ENCODE assay signal across 8 cellular contexts in genomic region chr4:84582988-84583870, GRCh38. TPM values are rescaled to one million over a fixed set of nuclear protein-coding genes. Genes with fewer than 3 reads are reported as not detected.
A peak's percentile ranks its signal among the peaks of the same experiment; 100 is the strongest.
DNase-seq lines count a peak whose midpoint lies in the region; ATAC-seq and TF ChIP-seq lines count a peak whose summit lies in the region.

Gene CDS1, plus strand, starts transcription at chr4:84583127. Its CDS starts 275 bp downstream, at chr4:84583402.

- H3K4me1 ChIP-seq in ovary (ENCODE audit: insufficient read depth): peaks cover 4% of the 10 kb centered on the region

- H3K36me3 ChIP-seq in ovary: no peaks in the 10 kb centered on the region

- no peak for TF ChIP-seq POLR2A in ovary (IDR thresholded peaks at IDR 0.05)

- no peaks in the 10 kb centered on the region for H3K9me3 ChIP-seq in ovary

- peaks cover 33% of the 10 kb centered on the region for H3K27me3 Mint-ChIP-seq in HFFc6 (ENCODE audit: insufficient read depth)

- peak within 1 kb of the TSS; percentile 66 to 89 for H3K27ac ChIP-seq in ovary

- intact Hi-C loops in Right ventricle myocardium superior (cut with DNase I) (no loop called here), ovary (cut with DNase I) (loop anchor here in 2 of 4 donors (5.0 to 10.0 kb wide), 2 partner anchors 382 to 384 kb away; partner anchors contain the start of gene WDFY3 (in 2 of the 2))

- WGBS in ovary, 3 donors: 0 to 1% (median 0%) methylated on average over 36 to 88 of the region's 88 CpGs

- H3K4me3 Mint-ChIP-seq in HFFc6: peak within 1 kb of the TSS; percentile 74

- ATAC-seq in Right ventricle myocardium superior (ENCODE audit: poor library complexity): peak; percentile 66

- no peak for TF ChIP-seq CTCF in HFFc6 (IDR thresholded peaks at IDR 0.05)
- no peak for TF ChIP-seq CTCF in ovary (IDR thresholded peaks at IDR 0.05)

- H3K36me3 Mint-ChIP-seq in HFFc6 (ENCODE audit: low read depth): no peaks in the 10 kb centered on the region

- peaks cover 23% of the 10 kb centered on the region for H3K4me1 Mint-ChIP-seq in HFFc6 (ENCODE audit: low read depth)

- H3K27ac Mint-ChIP-seq in HFFc6: no peak within 1 kb of the TSS

- TF ChIP-seq EP300 in ovary (IDR thresholded peaks at IDR 0.05): no peak

- no peaks in the 10 kb centered on the region for H3K27me3 ChIP-seq in ovary

- peak; percentile 4 to 9 for DNase-seq in activated CD4-positive, alpha-beta T cell treated with anti-CD3 and anti-CD28 coated beads for 4 hours
- DNase-seq in activated CD4-positive, alpha-beta T cell treated with anti-CD3 and anti-CD28 coated beads for 1 hour: no peak
- no peak for DNase-seq in HFFc6
- DNase-seq in NCI-H187 (lab: John Stamatoyannopoulos, UW): peak; percentile 44 to 85
- peak; percentile 5 for DNase-seq in activated T-helper 9 cell treated with anti-CD3 and anti-CD28 coated beads, Interleukin-2, amount 50 U/mL, for 16 hours (ENCODE audit: low read depth)
- peak; percentile 57 for DNase-seq in Right ventricle myocardium superior
- peak in 4 of 5 donors; percentile 21 to 52 (median 40) for DNase-seq in ovary
- no peak for DNase-seq in RKO (ENCODE audit: low spot score)

- H3K9me3 Mint-ChIP-seq in HFFc6: 0 out of 2 replicates have a peak, but pooled peaks cover under 1% of the 10 kb centered on the region

- peak within 1 kb of the TSS; percentile 68 for H3K4me3 ChIP-seq in ovary

RNA-seq across cellular contexts. Expression of gene CDS1, which starts in this region (rescaled TPM):
- under 1 TPM; 0.06 to 0.23 (median 0.08) TPM for total RNA-seq in HFFc6 (2021; fragmentation: NEBNext Ultra II Directional; extraction: Animal tissue kit (Norgen Biotek cat#: 25700))
- total RNA-seq in Right ventricle myocardium superior (0.19 TPM), ovary (10 to 100 TPM in 2 of 7 donors, 1 to 10 TPM in 5; 5.9 to 28.0 (median 7.8) TPM)
- polyA plus RNA-seq in ovary: 1 to 10 TPM; 2.7 to 4.3 TPM

Comparison
In these comparisons a context has a peak if more than half of its experiments do, and no peak if none do; other contexts are left out.
1. DNase-seq: peak in activated CD4-positive, alpha-beta T cell treated with anti-CD3 and anti-CD28 coated beads for 4 hours (2 of 2), NCI-H187 (2 of 2), activated T-helper 9 cell treated with anti-CD3 and anti-CD28 coated beads, Interleukin-2, amount 50 U/mL, for 16 hours (single experiment) and ovary (4 of 5); none in activated CD4-positive, alpha-beta T cell treated with anti-CD3 and anti-CD28 coated beads for 1 hour (single experiment), HFFc6 (single experiment) and RKO (single experiment).
2. Peak in DNase-seq and ATAC-seq in Right ventricle myocardium superior; RNA of the gene not detected or under 1 TPM.